14 cellular contexts compared by ENCODE assay signal in genomic region chr16:2450535-2450934, GRCh38. TPM values are rescaled to one million over a fixed set of nuclear protein-coding genes. Genes with fewer than 3 reads are reported as not detected.
"Had no signal": no experiment of that assay in that cellular context is flagged by ENCODE, and none has a peak within 500 bp of the region (broad histone marks: within the 10 kb centered on the region; RNA-seq: fewer than 3 reads in every experiment).

No MANE protein-coding gene starts in this region.

- FAIRE-seq: urothelium cell line had no signal

- DNase-seq: activated CD4-positive, alpha-beta T cell treated with anti-CD3 and anti-CD28 coated beads for 36 hours; activated CD8-positive, alpha-beta memory T cell treated with anti-CD3 and anti-CD28 coated beads, Interleukin-2, amount 50 U/mL, for 48 hours; activated CD8-positive, alpha-beta T cell treated with anti-CD3 and anti-CD28 coated beads for 36 hours; central memory CD4-positive, alpha-beta T cell; cortex of kidney; effector memory CD4-positive, alpha-beta T cell; naive thymus-derived CD8-positive, alpha-beta T cell; stimulated activated CD4-positive, alpha-beta T cell treated with anti-CD3 and anti-CD28 coated beads, Interleukin-12 subunit alpha, Interleukin-12 subunit beta, amount 100 ng/mL, for 4 hours; stimulated activated naive CD4-positive, alpha-beta T cell; T1000 had no signal

- ATAC-seq: activated CD4-positive, alpha-beta T cell treated with anti-CD3 and anti-CD28 coated beads for 36 hours; activated CD8-positive, alpha-beta T cell treated with anti-CD3 and anti-CD28 coated beads for 36 hours; gastroesophageal sphincter; naive thymus-derived CD8-positive, alpha-beta T cell had no signal

RNA-seq across cellular contexts. Expression of gene TEDC2, which starts 9.4 kb away (rescaled TPM):
- total RNA-seq: mononuclear cell had no signal

RNA-seq across cellular contexts. Expression of gene NTN3, which starts 20.6 kb away (rescaled TPM):
- total RNA-seq: activated CD4-positive, alpha-beta T cell treated with anti-CD3 and anti-CD28 coated beads for 36 hours; activated CD8-positive, alpha-beta T cell treated with anti-CD3 and anti-CD28 coated beads for 36 hours; gastroesophageal sphincter; mononuclear cell; naive thymus-derived CD8-positive, alpha-beta T cell; suprapubic skin had no signal
